8 cellular contexts compared by ENCODE assay signal in the genomic region with DNA sequence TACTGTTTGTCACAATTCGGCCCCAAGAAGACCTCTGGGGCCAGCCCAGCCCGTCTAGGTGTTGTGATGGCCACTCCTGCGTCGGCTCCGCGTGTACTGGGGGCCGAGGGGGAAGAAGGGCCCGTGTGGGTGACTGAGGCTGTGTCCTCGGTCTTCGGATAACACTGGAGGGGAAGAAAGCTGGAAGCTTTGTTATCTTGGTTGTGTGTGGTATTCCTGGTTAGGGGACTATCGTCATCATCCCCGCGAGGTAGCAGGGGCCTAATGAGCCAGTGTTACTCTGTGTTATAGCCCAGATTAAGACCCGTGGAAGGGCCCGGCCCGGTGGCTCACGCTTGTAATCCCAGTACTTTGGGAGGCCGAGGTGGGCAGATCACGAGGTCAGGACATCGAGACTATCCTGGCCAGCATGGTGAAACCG. TPM values are rescaled to one million over a fixed set of nuclear protein-coding genes. Genes with fewer than 3 reads are reported as not detected.
DNase-seq lines count a peak whose midpoint lies in the region; ATAC-seq and TF ChIP-seq lines count a peak whose summit lies in the region.

No MANE protein-coding gene starts in this region.

- CTCF ChIA-PET in A673 (lab: Charles Lee) (no interaction called here), mammary epithelial cell (lab: Charles Lee; ENCODE audit: low non-redundant PET) (no interaction called here)

- H3K4me1 ChIP-seq in A673 (ENCODE audit: insufficient read depth, low read length, poor library complexity, severe bottlenecking) (peaks cover 4% of the 10 kb centered on the region), KMS-11 (ENCODE audit: low read depth, poor library complexity, severe bottlenecking) (peaks cover 43% of the 10 kb centered on the region), mammary epithelial cell (ENCODE audit: insufficient read depth, low read length) (peaks cover 18% of the 10 kb centered on the region), mesodermal cell (ENCODE audit: control insufficient read depth, insufficient read depth, low read length, poor library complexity, severe bottlenecking) (peaks cover 12% of the 10 kb centered on the region)

- intact Hi-C loops in A673 (cut with micrococcal nuclease; ENCODE audit: unreplicated experiment) (no loop called here), mammary epithelial cell (cut with micrococcal nuclease) (loop anchor here (2.0 kb wide), 1 partner anchor 16 kb away; a partner anchor contains a TSS)

- DNase-seq in A673 (ENCODE audit: low spot score) (no peak), mammary epithelial cell (no peak), DMS 273 treated with DMSO at 0.1 percent for 48 hours (lab: John Stamatoyannopoulos, UW) (no peak)

- H4K20me1 ChIP-seq in KMS-11 (ENCODE audit: insufficient read depth) (no peaks in the 10 kb centered on the region), mammary epithelial cell (ENCODE audit: insufficient read depth, low read length) (no peaks in the 10 kb centered on the region)

- no peaks in the 10 kb centered on the region for H3K27me3 ChIP-seq in A673 (replicated peaks; ENCODE audit: insufficient read depth, low read depth, low read length, poor library complexity)
- H3K27me3 ChIP-seq in KMS-11 (ENCODE audit: insufficient read depth, low read depth), result no peaks in the 10 kb centered on the region
- H3K27me3 ChIP-seq in mammary epithelial cell (ENCODE audit: insufficient read depth, low read length), result no peaks in the 10 kb centered on the region

- dilution Hi-C loops in mammary epithelial cell (cut with HindIII; ENCODE audit: low sequenced_read_pairs), result loop anchor here (10.0 kb wide), 1 partner anchor 90 kb away; a partner anchor contains a TSS

- H3K9me3 ChIP-seq in A673 (ENCODE audit: low read depth, low read length, poor library complexity, severe bottlenecking), result no peaks in the 10 kb centered on the region
- no peaks in the 10 kb centered on the region for H3K9me3 ChIP-seq in mammary epithelial cell (replicated peaks; ENCODE audit: insufficient read depth, low read length)
- H3K9me3 ChIP-seq in mesodermal cell (ENCODE audit: control insufficient read depth, low read length), result no peaks in the 10 kb centered on the region

- in situ Hi-C loops in mammary epithelial cell (cut with MboI; ENCODE audit: low sequenced_read_pairs in 2 of 2), result no loop called here

- BruUV-seq in A673 (replicated peaks; lab: Mats Ljungman, UMichigan) (TSS peak; percentile 47), mammary epithelial cell (replicated peaks; lab: Mats Ljungman, UMichigan) (no TSS peak)

- H3K9ac ChIP-seq in KMS-11 (peak overlapping the region; percentile 99), mammary epithelial cell (ENCODE audit: insufficient read depth, low read length) (peak overlapping the region; percentile 95)

- H3K36me3 ChIP-seq in A673 (ENCODE audit: insufficient read depth, low read length, poor library complexity, severe bottlenecking) (peaks cover 34% of the 10 kb centered on the region), KMS-11 (ENCODE audit: insufficient read depth) (no peaks in the 10 kb centered on the region), mammary epithelial cell (ENCODE audit: insufficient read depth, low read length) (no peaks in the 10 kb centered on the region), mesodermal cell (ENCODE audit: control insufficient read depth, insufficient read depth, low read length) (peaks cover 42% of the 10 kb centered on the region)

- H3K27ac ChIP-seq in A673 (ENCODE audit: low read depth, low read length, poor library complexity, severe bottlenecking) (peak overlapping the region; percentile 87), KMS-11 (peak overlapping the region; percentile 95), mammary epithelial cell (ENCODE audit: insufficient read depth, low read depth, low read length) (peak overlapping the region; percentile 88), mesodermal cell (ENCODE audit: low read depth, low read length, severe bottlenecking) (peak overlapping the region; percentile 84)

- TF ChIP-seq CTCF in A673 (conservative IDR thresholded peaks at IDR 0.05; ENCODE audit: low read depth, low read length) (no peak), KMS-11 (conservative IDR thresholded peaks at IDR 0.05; ENCODE audit: low read depth, low read length) (no peak), mammary epithelial cell (conservative IDR thresholded peaks at IDR 0.05 in 1 of 2, IDR thresholded peaks at IDR 0.05 in 1 of 2; ENCODE audit: extremely low read depth in 1 of 2, insufficient read depth in 1 of 2, low read depth in 1 of 2, low read length in 2 of 2) (no peak)

- H3K79me2 ChIP-seq in KMS-11 (ENCODE audit: insufficient read depth, low read depth) (peaks cover 17% of the 10 kb centered on the region; the same call in 1 of the 2 replicates), mammary epithelial cell (ENCODE audit: insufficient read depth, low read length) (peaks cover 48% of the 10 kb centered on the region)

- H2AFZ ChIP-seq in KMS-11 (ENCODE audit: low read depth) (peak overlapping the region; percentile 75), mammary epithelial cell (ENCODE audit: low read depth, low read length) (peak overlapping the region; percentile 61)

- 22% methylated on average over 21 of the region's 21 CpGs for WGBS in mammary epithelial cell (ENCODE audit: low coverage, missing lambda C conversion rate)
- 37 to 57% methylated on average over 13 to 21 of the region's 21 CpGs for WGBS in mesodermal cell (ENCODE audit: insufficient coverage in 2 of 2), 2 experiments

- H3K4me2 ChIP-seq in KMS-11 (peak overlapping the region; percentile 70), mammary epithelial cell (ENCODE audit: insufficient read depth, low read depth, low read length) (peak overlapping the region; percentile 99)

- POLR2A ChIA-PET in A673 (lab: Charles Lee; ENCODE audit: low non-redundant PET), result no interaction called here

- H3K4me3 ChIP-seq in A673 (ENCODE audit: low read depth, low read length, poor library complexity, severe bottlenecking), result peak overlapping the region; percentile 84
- no peak overlapping the region for H3K4me3 ChIP-seq in KMS-11 (IDR thresholded peaks at IDR 0.05; ENCODE audit: insufficient read depth, low read depth, low read length)
- peak overlapping the region; percentile 71 to 96 (median 95) for H3K4me3 ChIP-seq in mammary epithelial cell (replicated peaks in 1 of 3; ENCODE audit: insufficient read depth in 1 of 3, low read depth in 2 of 3, low read length in 3 of 3)
- peak overlapping the region; percentile 68 for H3K4me3 ChIP-seq in mesodermal cell (ENCODE audit: extremely low read depth, insufficient read depth, low read length, poor library complexity, severe bottlenecking)

- ATAC-seq in GM18511 (IDR thresholded peaks at IDR 0.05; ENCODE audit: unreplicated experiment) (no peak), HG03139 (IDR thresholded peaks at IDR 0.05; ENCODE audit: unreplicated experiment) (no peak), GM19463 (IDR thresholded peaks at IDR 0.05; ENCODE audit: unreplicated experiment) (no peak)

RNA-seq across cellular contexts. Expression of a gene that starts 0.9 kb away (rescaled TPM):
- total RNA-seq in A673 (2021) (79.0 and 83.3 TPM in 2 replicates), mammary epithelial cell (10 to 100 TPM; 21.7 to 36.4 TPM)
- polyA plus RNA-seq in mammary epithelial cell, result 33.9 TPM
- polyA minus RNA-seq in mammary epithelial cell, result 34.8 TPM
- polyA plus RNA-seq in mesodermal cell (2013, experiment 1 of 2), result 45.7 TPM
- 39.1 TPM for polyA plus RNA-seq in mesodermal cell (2013, experiment 2 of 2)

RNA-seq across cellular contexts. Expression of a gene that starts 15.7 kb away (rescaled TPM):
- total RNA-seq in A673 (2021) (0.92 and 2.1 TPM in 2 replicates), mammary epithelial cell (1 to 10 TPM; 7.0 to 7.2 TPM)
- polyA plus RNA-seq in mammary epithelial cell, result 2.4 TPM
- 2.1 TPM for polyA minus RNA-seq in mammary epithelial cell
- 5.7 TPM for polyA plus RNA-seq in mesodermal cell (2013, experiment 1 of 2)
- polyA plus RNA-seq in mesodermal cell (2013, experiment 2 of 2), result 4.6 TPM

RNA-seq across cellular contexts. Expression of a gene that starts 21.7 kb away (rescaled TPM):
- total RNA-seq in A673 (2021) (96.3 and 101 TPM in 2 replicates), mammary epithelial cell (10 to 100 TPM; 46.5 to 72.0 TPM)
- 64.8 TPM for polyA plus RNA-seq in mammary epithelial cell
- 54.3 TPM for polyA minus RNA-seq in mammary epithelial cell
- 89.1 TPM for polyA plus RNA-seq in mesodermal cell (2013, experiment 1 of 2)
- 76.0 TPM for polyA plus RNA-seq in mesodermal cell (2013, experiment 2 of 2)

RNA-seq across cellular contexts. Expression of a gene that starts 29.6 kb away (rescaled TPM):
- 0.13 TPM in 1 of 2 replicates, not detected in the other for total RNA-seq in A673 (2021)
- total RNA-seq in mammary epithelial cell, result 1 to 10 TPM in 1 of 2 donors, under 1 TPM in 1; 0.33 to 3.7 TPM
- polyA plus RNA-seq in mammary epithelial cell, result 0.37 TPM
- not detected for polyA minus RNA-seq in mammary epithelial cell
- polyA plus RNA-seq in mesodermal cell (2013, experiment 1 of 2), result 0.52 TPM
- 0.25 TPM for polyA plus RNA-seq in mesodermal cell (2013, experiment 2 of 2)

RNA-seq across cellular contexts. Expression of a gene that starts 37.0 kb away (rescaled TPM):
- total RNA-seq in A673 (2021) (16.0 and 22.3 TPM in 2 replicates), mammary epithelial cell (10 to 100 TPM; 15.4 to 17.5 TPM)
- 19.0 TPM for polyA plus RNA-seq in mammary epithelial cell
- 1.5 TPM for polyA minus RNA-seq in mammary epithelial cell
- polyA plus RNA-seq in mesodermal cell (2013, experiment 1 of 2), result 20.2 TPM
- 22.7 TPM for polyA plus RNA-seq in mesodermal cell (2013, experiment 2 of 2)
